12 cellular contexts compared by ENCODE assay signal in the genomic region with DNA sequence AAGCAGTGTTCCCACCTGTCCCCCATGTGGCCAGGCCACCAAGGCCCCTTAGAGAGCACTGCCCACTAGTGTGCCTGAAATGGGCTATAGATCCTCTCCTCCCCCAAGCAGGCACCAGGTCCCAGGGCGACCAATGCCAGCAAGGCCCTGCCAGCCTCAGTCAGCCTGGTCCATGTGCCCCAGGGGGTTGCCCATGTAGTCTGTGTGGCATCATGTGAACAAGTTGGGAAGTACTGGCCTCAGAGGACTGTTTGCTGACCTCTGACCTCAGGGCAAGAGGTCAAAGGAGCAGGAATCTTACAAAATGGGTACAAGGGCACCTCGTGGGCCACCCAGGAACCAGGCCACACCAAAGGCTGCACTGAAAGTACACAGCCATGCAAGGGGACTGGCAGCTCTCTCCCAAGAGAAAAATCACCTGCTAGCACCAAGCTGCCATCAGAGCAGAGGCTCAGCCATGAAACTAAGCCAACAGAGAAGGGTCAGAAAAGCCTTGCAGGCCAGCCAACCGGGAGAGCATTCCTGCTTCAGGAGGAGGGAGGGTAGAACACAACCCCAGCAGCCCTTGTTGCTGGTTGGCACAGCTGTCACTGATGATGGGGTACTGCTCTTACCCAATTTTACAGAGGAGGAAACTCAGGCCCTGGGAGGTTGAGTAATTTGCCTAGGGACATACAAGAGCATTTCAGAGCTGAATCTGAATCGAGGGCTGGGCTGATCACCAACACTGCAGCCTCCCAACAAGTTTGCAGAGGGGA. TPM values are rescaled to one million over a fixed set of nuclear protein-coding genes. Genes with fewer than 3 reads are reported as not detected.
DNase-seq lines count a peak whose midpoint lies in the region; ATAC-seq, FAIRE-seq and TF ChIP-seq lines count a peak whose summit lies in the region.
"Had no signal": no experiment of that assay in that cellular context is flagged by ENCODE, and none has a peak within 500 bp of the region (broad histone marks: within the 10 kb centered on the region; RNA-seq: fewer than 3 reads in every experiment).

No MANE protein-coding gene starts in this region.

- POLR2A ChIA-PET in A549 (lab: Yijun Ruan, JAX) (no interaction called here), activated B cell treated with CpG ODN at 0.5 μM for 24 hours (lab: Charles Lee) (interaction anchor here (1.2 kb wide), 1 partner anchor 22 kb away, joined by 5 read pairs; the partner anchor contains the start of gene FES)

- no peaks in the 10 kb centered on the region for H3F3A ChIP-seq in GM23338 (replicated peaks; ENCODE audit: low read depth)

- CTCF ChIA-PET in A549 (lab: Yijun Ruan, JAX): interaction anchor here (1.0 to 6.8 kb wide), 7 partner anchors 8 to 215 kb away, joined by 3 to 59 read pairs (median 4); partner anchors contain the start of gene UNC45A
- CTCF ChIA-PET in activated B cell treated with CpG ODN at 0.5 μM for 24 hours (lab: Charles Lee): interaction anchor here (1.2 kb wide), 1 partner anchor 24 kb away, joined by 3 read pairs; no protein-coding TSS in a partner anchor

- H3K36me3 Mint-ChIP-seq in HFFc6 (ENCODE audit: low read depth): no peaks in the 10 kb centered on the region
- H3K36me3 Mint-ChIP-seq in activated B cell treated with CpG ODN at 0.5 μM for 24 hours (ENCODE audit: low read depth): no peaks in the 10 kb centered on the region
- no peaks in the 10 kb centered on the region for H3K36me3 Mint-ChIP-seq in GM23338 (ENCODE audit: low read depth)

- H4K20me1 ChIP-seq in GM23338 (replicated peaks; ENCODE audit: insufficient read depth): no peaks in the 10 kb centered on the region

- ATAC-seq in A549: peak; percentile 5 to 58
- no peak for ATAC-seq in activated B cell treated with CpG ODN at 0.5 μM for 24 hours (ENCODE audit: low read depth)
- ATAC-seq in left ventricle myocardium superior: peak; percentile 65
- no peak for ATAC-seq in GM23338
- no peak for ATAC-seq in SK-N-SH treated with all-trans-retinoic acid at 6 μM for 48 hours

- TF ChIP-seq RAD21 in A549 (conservative IDR thresholded peaks at IDR 0.05 in 1 of 2, IDR thresholded peaks at IDR 0.05 in 1 of 2): no peak; a peak in 1 of 5 replicates

- H3K4me3 Mint-ChIP-seq in HFFc6 (no peak overlapping the region), activated B cell treated with CpG ODN at 0.5 μM for 24 hours (no peak overlapping the region), GM23338 (no peak overlapping the region)

- H3K9me3 Mint-ChIP-seq in HFFc6 (no peaks in the 10 kb centered on the region), activated B cell treated with CpG ODN at 0.5 μM for 24 hours (no peaks in the 10 kb centered on the region), GM23338 (no peaks in the 10 kb centered on the region)

- H3K27ac ChIP-seq in A549 (peak overlapping the region; percentile 48 to 76), GM23338 (ENCODE audit: low read depth) (no peak overlapping the region)

- H3K9me3 ChIP-seq in A549: no peaks in the 10 kb centered on the region
- H3K9me3 ChIP-seq: tibial nerve had no signal

- 70% methylated on average over 4 of the region's 4 CpGs for WGBS in A549 (ENCODE audit: missing lambda C conversion rate)

- no peak overlapping the region for H3K4me3 ChIP-seq in A549
- H3K4me3 ChIP-seq in GM23338: no peak overlapping the region
- H3K4me3 ChIP-seq: tibial nerve had no signal

- TF ChIP-seq EP300 in A549 (IDR thresholded peaks at IDR 0.05): peak; percentile 29; a peak in 1 of 5 replicates

- H3K9me2 ChIP-seq in GM23338 (ENCODE audit: insufficient read depth): no peaks in the 10 kb centered on the region

- H3K79me2 ChIP-seq in GM23338 (replicated peaks; ENCODE audit: insufficient read depth): no peaks in the 10 kb centered on the region

- intact Hi-C loops in activated B cell treated with CpG ODN at 0.5 μM for 24 hours (cut with micrococcal nuclease): no loop called here
- intact Hi-C loops in left ventricle myocardium superior (cut with micrococcal nuclease): no loop called here

- DNase-seq in A549 (ENCODE audit: low read depth in 1 of 2, low spot score in 1 of 2): peak in 1 of 2 experiments; percentile 62
- peak; percentile 33 for DNase-seq in HFFc6
- DNase-seq in activated B cell treated with CpG ODN at 0.5 μM for 24 hours: no peak
- no peak for DNase-seq in left ventricle myocardium superior
- DNase-seq in stimulated activated CD8-positive, alpha-beta memory T cell treated with anti-CD3 and anti-CD28 coated beads, Interleukin-4, amount 100 ng/mL, for 48 hours: no peak
- no peak for DNase-seq in GM23338 (ENCODE audit: low spot score)
- no peak for DNase-seq in DMS 273 treated with DMSO at 0.1 percent for 48 hours (lab: John Stamatoyannopoulos, UW)
- DNase-seq: anterior cingulate cortex, foreskin melanocyte, NCI-H345 had no signal

- H3K4me1 ChIP-seq in A549 (peaks cover 71% of the 10 kb centered on the region), GM23338 (ENCODE audit: insufficient read depth) (peaks cover 12% of the 10 kb centered on the region)

- TF ChIP-seq POLR2A in A549 (IDR thresholded peaks at IDR 0.05; ENCODE audit: low read length): no peak

- H3K4me2 ChIP-seq in A549: peak overlapping the region; percentile 44
- H3K4me2 ChIP-seq in GM23338: no peak overlapping the region

- H3K36me3 ChIP-seq in GM23338 (ENCODE audit: insufficient read depth): no peaks in the 10 kb centered on the region
- H3K36me3 ChIP-seq: tibial nerve had no signal

- FAIRE-seq in A549 (lab: Jason Lieb, UNC): no peak

- peaks cover 6% of the 10 kb centered on the region for H3K27me3 Mint-ChIP-seq in HFFc6 (ENCODE audit: insufficient read depth)
- H3K27me3 Mint-ChIP-seq in activated B cell treated with CpG ODN at 0.5 μM for 24 hours: no peaks in the 10 kb centered on the region
- peaks cover 5% of the 10 kb centered on the region for H3K27me3 Mint-ChIP-seq in GM23338 (ENCODE audit: insufficient read depth, low read depth, poor library complexity)

- H3K4me1 Mint-ChIP-seq in HFFc6 (ENCODE audit: low read depth) (peaks cover 29% of the 10 kb centered on the region), activated B cell treated with CpG ODN at 0.5 μM for 24 hours (peaks cover 20% of the 10 kb centered on the region), GM23338 (peaks cover 21% of the 10 kb centered on the region)

- peak overlapping the region; percentile 13; the same call in 1 of the 2 replicates for H3K27ac Mint-ChIP-seq in HFFc6
- peak overlapping the region; percentile 35 for H3K27ac Mint-ChIP-seq in activated B cell treated with CpG ODN at 0.5 μM for 24 hours
- H3K27ac Mint-ChIP-seq in GM23338: no peak overlapping the region

- no peak overlapping the region; the same call in 1 of the 2 replicates for H2AFZ ChIP-seq in GM23338

- TF ChIP-seq CTCF in A549 (IDR thresholded peaks at IDR 0.05): no peak
- no peak for TF ChIP-seq CTCF in HFFc6 (IDR thresholded peaks at IDR 0.05)
- TF ChIP-seq CTCF in activated B cell treated with CpG ODN at 0.5 μM for 24 hours (IDR thresholded peaks at IDR 0.05): no peak
- no peak for TF ChIP-seq CTCF in GM23338 (conservative IDR thresholded peaks at IDR 0.05; ENCODE audit: low read depth in 2 of 2)

- H3K27me3 ChIP-seq in GM23338 (ENCODE audit: insufficient read depth): no peaks in the 10 kb centered on the region
- H3K27me3 ChIP-seq: tibial nerve had no signal

TF ChIP-seq in A549, 52 proteins besides CTCF, POLR2A, EP300 and RAD21 (continues in another document):
- no peak for TF ChIP-seq FOXS1 (CRISPR knock-in tag; IDR thresholded peaks at IDR 0.05)

TF ChIP-seq in GM23338, 12 proteins besides CTCF, POLR2A, EP300 and RAD21 (continues in another document):
- no peak for TF ChIP-seq ZNF114 (CRISPR knock-in tag; IDR thresholded peaks at IDR 0.05)
- no peak for TF ChIP-seq JUNB (IDR thresholded peaks at IDR 0.05; ENCODE audit: unreplicated experiment)

TF ChIP-seq in SK-N-SH treated with all-trans-retinoic acid at 6 μM for 48 hours, 23 proteins besides CTCF, POLR2A, EP300 and RAD21 (continues in another document):
- TF ChIP-seq ESRRG (CRISPR knock-in tag; IDR thresholded peaks at IDR 0.05): no peak
- TF ChIP-seq SNAI2 (CRISPR knock-in tag; IDR thresholded peaks at IDR 0.05): no peak

RNA-seq across cellular contexts. Expression of gene FURIN, which starts 5.2 kb away (rescaled TPM):
- polyA plus RNA-seq in A549 (2011; rRNA removed) (16.8 and 20.9 TPM in 2 replicates), A549 (2017; fragmentation: RNase III; extraction: RNeasy Plus Mini Kit Qiagen cat#74134 plus additional on column Dnase treatment) (23.1 to 37.1 TPM (median 33.3 TPM) in 3 replicates), GM23338 (2016; fragmentation: Nextera tagmentation; extraction: Ambion mirVana) (6.3 and 7.4 TPM in 2 replicates)
- 26.9 and 42.5 TPM in 2 replicates for polyA plus RNA-seq in A549 (2012; cell fraction: cytosol; rRNA removed)
- polyA plus RNA-seq in A549 (2012; cell fraction: nucleus; rRNA removed): 36.8 and 51.9 TPM in 2 replicates
- 29.8 and 47.2 TPM in 2 replicates for polyA minus RNA-seq in A549 (2011; rRNA and poly(A)+ RNA removed)
- total RNA-seq in HFFc6 (2021; fragmentation: NEBNext Ultra II Directional; extraction: Animal tissue kit (Norgen Biotek cat#: 25700)): 10 to 100 TPM; 68.9 to 79.4 (median 74.6) TPM
- total RNA-seq in activated B cell treated with CpG ODN at 0.5 μM for 24 hours (46.5 and 46.6 TPM in 2 replicates), left ventricle myocardium superior (49.9 TPM)
- total RNA-seq in GM23338 (2014; rRNA removed; shearing (Covaris generic)): 15.7 and 20.9 TPM in 2 replicates

RNA-seq across cellular contexts. Expression of gene FES, which starts 21.2 kb away (rescaled TPM):
- polyA plus RNA-seq in A549 (2011; rRNA removed) (0.50 and 0.53 TPM in 2 replicates), A549 (2017; fragmentation: RNase III; extraction: RNeasy Plus Mini Kit Qiagen cat#74134 plus additional on column Dnase treatment) (0.39 to 0.50 TPM (median 0.45 TPM) in 3 replicates), GM23338 (2016; fragmentation: Nextera tagmentation; extraction: Ambion mirVana) (2.7 and 3.1 TPM in 2 replicates)
- polyA plus RNA-seq in A549 (2012; cell fraction: cytosol; rRNA removed): 1.4 and 1.7 TPM in 2 replicates
- 1.4 and 1.7 TPM in 2 replicates for polyA plus RNA-seq in A549 (2012; cell fraction: nucleus; rRNA removed)
- polyA minus RNA-seq in A549 (2011; rRNA and poly(A)+ RNA removed): 0.39 TPM in 1 of 2 replicates, not detected in the other
- total RNA-seq in HFFc6 (2021; fragmentation: NEBNext Ultra II Directional; extraction: Animal tissue kit (Norgen Biotek cat#: 25700)): 1 to 10 TPM in 4 of 6 experiments, under 1 TPM in 2; 0.41 to 1.4 (median 1.1) TPM
- total RNA-seq in activated B cell treated with CpG ODN at 0.5 μM for 24 hours (19.7 and 27.4 TPM in 2 replicates), left ventricle myocardium superior (15.4 TPM)
- total RNA-seq in GM23338 (2014; rRNA removed; shearing (Covaris generic)): 14.4 and 18.6 TPM in 2 replicates

RNA-seq across cellular contexts. Expression of gene MAN2A2, which starts 40.0 kb away (rescaled TPM):
- polyA plus RNA-seq in A549 (2011; rRNA removed): 22.0 and 37.0 TPM in 2 replicates
- polyA plus RNA-seq in A549 (2012; cell fraction: cytosol; rRNA removed): 56.4 and 73.9 TPM in 2 replicates
- polyA plus RNA-seq in A549 (2012; cell fraction: nucleus; rRNA removed): 415 and 583 TPM in 2 replicates
- polyA plus RNA-seq in A549 (2017; fragmentation: RNase III; extraction: RNeasy Plus Mini Kit Qiagen cat#74134 plus additional on column Dnase treatment): 29.6 to 35.3 TPM (median 32.6 TPM) in 3 replicates
- polyA minus RNA-seq in A549 (2011; rRNA and poly(A)+ RNA removed): 42.7 and 43.2 TPM in 2 replicates
- total RNA-seq in HFFc6 (2021; fragmentation: NEBNext Ultra II Directional; extraction: Animal tissue kit (Norgen Biotek cat#: 25700)): 10 to 100 TPM; 15.8 to 26.9 (median 23.4) TPM
- 115 and 133 TPM in 2 replicates for total RNA-seq in activated B cell treated with CpG ODN at 0.5 μM for 24 hours
- 146 TPM for total RNA-seq in left ventricle myocardium superior
- total RNA-seq in GM23338 (2014; rRNA removed; shearing (Covaris generic)): 3.5 and 17.1 TPM in 2 replicates
- polyA plus RNA-seq in GM23338 (2016; fragmentation: Nextera tagmentation; extraction: Ambion mirVana): 8.0 and 8.2 TPM in 2 replicates

Comparison
In these comparisons a context has a peak if more than half of its experiments do, and no peak if none do; other contexts are left out.
1. ATAC-seq: peak in A549 (2 of 2) and left ventricle myocardium superior (single experiment); none in activated B cell treated with CpG ODN at 0.5 μM for 24 hours (single experiment), GM23338 (single experiment) and SK-N-SH treated with all-trans-retinoic acid at 6 μM for 48 hours (single experiment).